ENCODE assay signal across 24 cellular contexts in genomic region chr2:86176583-86176982, GRCh38.
"Had no signal": no experiment of that assay in that cellular context is flagged by ENCODE, and none has a peak within 500 bp of the region (broad histone marks: within the 10 kb centered on the region; RNA-seq: fewer than 3 reads in every experiment).

No MANE protein-coding gene starts in this region.

- H3K9me3 Mint-ChIP-seq: activated naive CD8-positive, alpha-beta T cell treated with anti-CD3 and anti-CD28 coated beads, Interleukin-2, amount 10 ng/mL, durations not matched to agents 7 days and 5 days; brain; mesothelial cell of epicardium; natural killer cell treated with Interleukin-12 subunit alpha and Interleukin-12 subunit beta and Interleukin-15 and Interleukin-18, amount 100 ng/mL, for 72 hours; T-helper 1 cell treated with Interleukin-12 subunit alpha and Interleukin-12 subunit beta and Interleukin-4 antibody, amounts not matched to agents 30 μg/mL and 1 μg/mL, for 36 hours had no signal

- H3K27me3 Mint-ChIP-seq: activated naive CD8-positive, alpha-beta T cell treated with anti-CD3 and anti-CD28 coated beads, Interleukin-2, amount 10 ng/mL, durations not matched to agents 7 days and 5 days; brain; natural killer cell treated with Interleukin-12 subunit alpha and Interleukin-12 subunit beta and Interleukin-15 and Interleukin-18, amount 100 ng/mL, for 72 hours had no signal

- H3K4me3 Mint-ChIP-seq: activated CD8-positive, alpha-beta T cell treated with anti-CD3 and anti-CD28 coated beads, Interleukin-2, amount 10 ng/mL, durations not matched to agents 7 days and 5 days; activated naive CD8-positive, alpha-beta T cell treated with anti-CD3 and anti-CD28 coated beads, Interleukin-2, amount 10 ng/mL, durations not matched to agents 7 days and 5 days; brain; mesothelial cell of epicardium; natural killer cell treated with Interleukin-12 subunit alpha and Interleukin-12 subunit beta and Interleukin-15 and Interleukin-18, amount 100 ng/mL, for 72 hours; T-helper 1 cell treated with Interleukin-12 subunit alpha and Interleukin-12 subunit beta and Interleukin-4 antibody, amounts not matched to agents 30 μg/mL and 1 μg/mL, for 36 hours had no signal

- DNase-seq: activated CD4-positive, alpha-beta T cell treated with anti-CD3 and anti-CD28 coated beads, Interleukin-2, amount 50 U/mL, for 1 hour; activated CD8-positive, alpha-beta T cell treated with anti-CD3 and anti-CD28 coated beads, Interleukin-2, amount 10 ng/mL, durations not matched to agents 7 days and 5 days; activated naive CD4-positive, alpha-beta T cell; activated naive CD8-positive, alpha-beta T cell treated with anti-CD3 and anti-CD28 coated beads, Interleukin-2, amount 10 ng/mL, durations not matched to agents 7 days and 5 days; anterior cingulate cortex; central memory CD4-positive, alpha-beta T cell; dermis blood vessel endothelial cell; effector CD8-positive, alpha-beta T cell; erythroblast; foreskin keratinocyte; kidney; stimulated activated CD4-positive, alpha-beta T cell treated with anti-CD3 and anti-CD28 coated beads, Interleukin-15, amount 100 ng/mL, for 24 hours; stimulated activated CD8-positive, alpha-beta memory T cell treated with anti-CD3 and anti-CD28 coated beads, Interleukin-4, amount 100 ng/mL, for 48 hours; stimulated activated naive CD4-positive, alpha-beta T cell; testis had no signal

- H3K4me3 ChIP-seq: lung, smooth muscle cell, testis, vagina had no signal

- ATAC-seq: activated CD8-positive, alpha-beta T cell treated with anti-CD3 and anti-CD28 coated beads, Interleukin-2, amount 10 ng/mL, durations not matched to agents 7 days and 5 days; foreskin keratinocyte; natural killer cell treated with Interleukin-12 subunit alpha and Interleukin-12 subunit beta and Interleukin-15 and Interleukin-18, amount 100 ng/mL, for 72 hours; sciatic nerve had no signal

- H3K27me3 ChIP-seq: foreskin keratinocyte, neutrophil, testis, vagina had no signal

- H3K27ac Mint-ChIP-seq: activated CD8-positive, alpha-beta T cell treated with anti-CD3 and anti-CD28 coated beads, Interleukin-2, amount 10 ng/mL, durations not matched to agents 7 days and 5 days; activated naive CD8-positive, alpha-beta T cell treated with anti-CD3 and anti-CD28 coated beads, Interleukin-2, amount 10 ng/mL, durations not matched to agents 7 days and 5 days; mesothelial cell of epicardium; natural killer cell treated with Interleukin-12 subunit alpha and Interleukin-12 subunit beta and Interleukin-15 and Interleukin-18, amount 100 ng/mL, for 72 hours had no signal

- H3K4me1 ChIP-seq: foreskin keratinocyte, testis had no signal

- H3K4me1 Mint-ChIP-seq: brain had no signal

- H3K4me2 ChIP-seq: smooth muscle cell had no signal

- H3K27ac ChIP-seq: foreskin keratinocyte, neutrophil, testis, vagina had no signal

- H3K9me3 ChIP-seq: neutrophil, testis, vagina had no signal
